ENCODE assay signal across 1 cellular context in the genomic region with DNA sequence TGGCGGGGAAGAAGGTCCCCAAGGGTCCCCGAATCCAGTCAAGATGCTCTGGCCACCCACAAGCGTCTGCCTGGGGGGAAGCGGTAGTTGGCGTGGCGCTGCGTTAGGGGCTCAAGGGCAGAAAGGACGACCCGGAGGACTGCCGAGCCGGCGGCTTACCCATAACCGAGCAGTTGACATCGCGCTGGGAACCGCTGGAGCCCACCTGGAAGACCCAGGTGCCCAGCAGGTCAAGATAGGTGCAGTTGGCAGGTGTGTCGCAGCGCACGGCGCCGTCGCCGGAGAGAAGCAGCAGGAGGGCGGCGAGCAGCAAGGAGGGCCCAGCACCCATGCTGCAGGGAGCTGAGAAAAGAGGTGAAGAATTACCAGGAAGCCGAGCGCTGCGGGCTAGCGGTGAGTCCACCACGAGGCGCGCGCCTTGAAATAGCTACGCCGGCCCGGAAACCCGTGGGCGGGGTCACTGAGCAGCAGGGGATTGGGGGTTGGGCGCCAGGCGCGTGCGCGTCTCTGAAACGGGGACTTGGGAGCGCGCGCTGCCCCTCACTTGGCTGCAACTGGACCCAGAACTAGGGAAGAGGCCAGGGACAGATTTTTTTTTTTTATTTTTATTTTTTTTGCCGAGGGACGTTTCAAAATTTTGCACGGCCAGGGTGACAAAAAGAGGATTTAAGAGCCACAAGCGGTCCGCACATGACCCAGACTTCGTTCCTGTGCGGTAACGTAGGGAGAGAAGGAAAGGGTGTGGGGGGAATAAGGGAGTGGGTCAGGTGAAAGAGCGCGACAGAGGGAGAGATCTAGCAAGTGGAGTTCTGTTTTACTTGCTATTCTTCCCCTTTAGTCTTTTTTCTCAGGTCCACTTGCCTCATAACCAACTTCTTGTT.
TF ChIP-seq lines count a peak whose summit lies in the region.

A gene (minus strand): TSS at position 395 of the 881 bp plus-strand sequence. CDS start 64 bp downstream, at position 331.

TF ChIP-seq in HepG2, 621 proteins besides CTCF, POLR2A, EP300 and RAD21 (continued from another document):
- TF ChIP-seq, protein P1, sequence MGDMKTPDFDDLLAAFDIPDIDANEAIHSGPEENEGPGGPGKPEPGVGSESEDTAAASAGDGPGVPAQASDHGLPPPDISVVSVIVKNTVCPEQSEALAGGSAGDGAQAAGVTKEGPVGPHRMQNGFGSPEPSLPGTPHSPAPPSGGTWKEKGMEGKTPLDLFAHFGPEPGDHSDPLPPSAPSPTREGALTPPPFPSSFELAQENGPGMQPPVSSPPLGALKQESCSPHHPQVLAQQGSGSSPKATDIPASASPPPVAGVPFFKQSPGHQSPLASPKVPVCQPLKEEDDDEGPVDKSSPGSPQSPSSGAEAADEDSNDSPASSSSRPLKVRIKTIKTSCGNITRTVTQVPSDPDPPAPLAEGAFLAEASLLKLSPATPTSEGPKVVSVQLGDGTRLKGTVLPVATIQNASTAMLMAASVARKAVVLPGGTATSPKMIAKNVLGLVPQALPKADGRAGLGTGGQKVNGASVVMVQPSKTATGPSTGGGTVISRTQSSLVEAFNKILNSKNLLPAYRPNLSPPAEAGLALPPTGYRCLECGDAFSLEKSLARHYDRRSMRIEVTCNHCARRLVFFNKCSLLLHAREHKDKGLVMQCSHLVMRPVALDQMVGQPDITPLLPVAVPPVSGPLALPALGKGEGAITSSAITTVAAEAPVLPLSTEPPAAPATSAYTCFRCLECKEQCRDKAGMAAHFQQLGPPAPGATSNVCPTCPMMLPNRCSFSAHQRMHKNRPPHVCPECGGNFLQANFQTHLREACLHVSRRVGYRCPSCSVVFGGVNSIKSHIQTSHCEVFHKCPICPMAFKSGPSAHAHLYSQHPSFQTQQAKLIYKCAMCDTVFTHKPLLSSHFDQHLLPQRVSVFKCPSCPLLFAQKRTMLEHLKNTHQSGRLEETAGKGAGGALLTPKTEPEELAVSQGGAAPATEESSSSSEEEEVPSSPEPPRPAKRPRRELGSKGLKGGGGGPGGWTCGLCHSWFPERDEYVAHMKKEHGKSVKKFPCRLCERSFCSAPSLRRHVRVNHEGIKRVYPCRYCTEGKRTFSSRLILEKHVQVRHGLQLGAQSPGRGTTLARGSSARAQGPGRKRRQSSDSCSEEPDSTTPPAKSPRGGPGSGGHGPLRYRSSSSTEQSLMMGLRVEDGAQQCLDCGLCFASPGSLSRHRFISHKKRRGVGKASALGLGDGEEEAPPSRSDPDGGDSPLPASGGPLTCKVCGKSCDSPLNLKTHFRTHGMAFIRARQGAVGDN (CRISPR knock-in tag; IDR thresholded peaks at IDR 0.05): peak; percentile 84
- TF ChIP-seq ZNF713 (CRISPR knock-in tag; IDR thresholded peaks at IDR 0.05): no peak
TF ChIP-seq in HepG2: peak in this region for 125.
